In genomic region chr2:16962459-16962858, GRCh38 we compare ENCODE assay signal across 19 cellular contexts.
"Had no signal": no experiment of that assay in that cellular context is flagged by ENCODE, and none has a peak within 500 bp of the region (broad histone marks: within the 10 kb centered on the region; RNA-seq: fewer than 3 reads in every experiment).

No MANE protein-coding gene starts in this region.

- DNase-seq: activated CD4-positive, alpha-beta T cell treated with anti-CD3 and anti-CD28 coated beads for 1 hour; activated CD4-positive, alpha-beta T cell treated with anti-CD3 and anti-CD28 coated beads, Interleukin-2, amount 50 U/mL, for 1 hour; activated CD8-positive, alpha-beta T cell treated with anti-CD3 and anti-CD28 coated beads, Interleukin-2, amount 10 ng/mL, durations not matched to agents 7 days and 5 days; activated naive CD8-positive, alpha-beta T cell treated with anti-CD3 and anti-CD28 coated beads for 36 hours; cerebellar nuclear complex; esophagus squamous epithelium; gastrocnemius medialis; islet precursor cell; left cardiac atrium; naive thymus-derived CD4-positive, alpha-beta T cell; spleen; stimulated activated CD4-positive, alpha-beta T cell treated with anti-CD3 and anti-CD28 coated beads, Interleukin-4, amount 100 ng/mL, for 1 hour; stimulated activated naive CD4-positive, alpha-beta T cell treated with Interleukin-2 at 50 U/mL for 16 hours; T-helper 9 cell; upper lobe of left lung had no signal

- H3K27me3 ChIP-seq: esophagus squamous epithelium, gastrocnemius medialis, right atrium auricular region, spleen, upper lobe of left lung had no signal

- ATAC-seq: activated CD8-positive, alpha-beta T cell treated with anti-CD3 and anti-CD28 coated beads, Interleukin-2, amount 10 ng/mL, durations not matched to agents 7 days and 5 days; gastrocnemius medialis; left cardiac atrium; naive thymus-derived CD4-positive, alpha-beta T cell had no signal

- H3K36me3 ChIP-seq: esophagus squamous epithelium, gastrocnemius medialis, prostate gland, right atrium auricular region, spleen, thoracic aorta, upper lobe of left lung had no signal

- H3K4me3 ChIP-seq: coronary artery, esophagus squamous epithelium, gastrocnemius medialis, prostate gland, right atrium auricular region, spleen, thoracic aorta, upper lobe of left lung had no signal

- H3K27ac ChIP-seq: coronary artery, esophagus squamous epithelium, gastrocnemius medialis, prostate gland, right atrium auricular region, spleen, thoracic aorta, upper lobe of left lung had no signal
